In genomic region chr16:88154886-88155285, GRCh38 we compare ENCODE assay signal across 6 cellular contexts.
DNase-seq lines count a peak whose midpoint lies in the region; ATAC-seq, FAIRE-seq and TF ChIP-seq lines count a peak whose summit lies in the region.
"Not testable (repeated sequence)": the region's sequence is repeated elsewhere in the genome, so short reads cannot be mapped to it uniquely, and the experiment has no call there.

No MANE protein-coding gene starts in this region.

- not testable (repeated sequence) for H3K27me3 ChIP-seq in upper lobe of right lung

- intact Hi-C loops in CD14-positive monocyte (cut with micrococcal nuclease); kidney (cut with DNase I); upper lobe of right lung (cut with DNase I): not testable (repeated sequence)

- H3K4me3 Mint-ChIP-seq in CD14-positive monocyte = not testable (repeated sequence)

- H3K9me3 ChIP-seq in kidney (ENCODE audit: control insufficient read depth in 1 of 2, low read length in 2 of 2); upper lobe of right lung: not testable (repeated sequence)

- H3K36me3 ChIP-seq in kidney (ENCODE audit: control insufficient read depth in 1 of 2, insufficient read depth in 2 of 2, low read length in 2 of 2); upper lobe of right lung: not testable (repeated sequence)

- H3K9me3 Mint-ChIP-seq in CD14-positive monocyte = not testable (repeated sequence)

- TF ChIP-seq CTCF in CD14-positive monocyte (IDR thresholded peaks at IDR 0.05); kidney (IDR thresholded peaks at IDR 0.05; ENCODE audit: borderline replicate concordance, extremely low read depth, insufficient read depth); upper lobe of right lung (IDR thresholded peaks at IDR 0.05): not testable (repeated sequence)

- H3K27me3 Mint-ChIP-seq in CD14-positive monocyte (ENCODE audit: low read depth in 3 of 3) = not testable (repeated sequence)

- peak; percentile 16 for DNase-seq in CD14-positive monocyte (ENCODE audit: low spot score)
- DNase-seq in activated effector memory CD4-positive, alpha-beta T cell treated with anti-CD3 and anti-CD28 coated beads, Interleukin-2, amount 50 U/mL, for 16 hours = peak; percentile 47
- DNase-seq in kidney = peak; percentile 40
- DNase-seq in mesenteric fat pad (ENCODE audit: low spot score) = peak; percentile 55
- peak; percentile 22 for DNase-seq in renal cortical epithelial cell (ENCODE audit: low read depth)
- DNase-seq in upper lobe of right lung = peak; percentile 29

- ATAC-seq in upper lobe of right lung = not testable (repeated sequence)

- H3K9ac ChIP-seq in kidney (ENCODE audit: low read length in 2 of 2) = not testable (repeated sequence)

- not testable (repeated sequence) for H3K36me3 Mint-ChIP-seq in CD14-positive monocyte

- H3K4me1 ChIP-seq in kidney (ENCODE audit: control insufficient read depth in 1 of 2, insufficient read depth in 1 of 2, low read depth in 1 of 2, low read length in 2 of 2); upper lobe of right lung: not testable (repeated sequence)

- H3K4me1 Mint-ChIP-seq in CD14-positive monocyte = not testable (repeated sequence)

- not testable (repeated sequence) for H3K27ac ChIP-seq in kidney (ENCODE audit: low read depth in 2 of 2, low read length in 2 of 2); upper lobe of right lung

- not testable (repeated sequence) for H3K27ac Mint-ChIP-seq in CD14-positive monocyte

- not testable (repeated sequence) for FAIRE-seq in kidney (lab: Jason Lieb, UNC)

- not testable (repeated sequence) for H3K4me3 ChIP-seq in kidney (ENCODE audit: low read length in 2 of 2); upper lobe of right lung
